8 cellular contexts compared by ENCODE assay signal in the genomic region with DNA sequence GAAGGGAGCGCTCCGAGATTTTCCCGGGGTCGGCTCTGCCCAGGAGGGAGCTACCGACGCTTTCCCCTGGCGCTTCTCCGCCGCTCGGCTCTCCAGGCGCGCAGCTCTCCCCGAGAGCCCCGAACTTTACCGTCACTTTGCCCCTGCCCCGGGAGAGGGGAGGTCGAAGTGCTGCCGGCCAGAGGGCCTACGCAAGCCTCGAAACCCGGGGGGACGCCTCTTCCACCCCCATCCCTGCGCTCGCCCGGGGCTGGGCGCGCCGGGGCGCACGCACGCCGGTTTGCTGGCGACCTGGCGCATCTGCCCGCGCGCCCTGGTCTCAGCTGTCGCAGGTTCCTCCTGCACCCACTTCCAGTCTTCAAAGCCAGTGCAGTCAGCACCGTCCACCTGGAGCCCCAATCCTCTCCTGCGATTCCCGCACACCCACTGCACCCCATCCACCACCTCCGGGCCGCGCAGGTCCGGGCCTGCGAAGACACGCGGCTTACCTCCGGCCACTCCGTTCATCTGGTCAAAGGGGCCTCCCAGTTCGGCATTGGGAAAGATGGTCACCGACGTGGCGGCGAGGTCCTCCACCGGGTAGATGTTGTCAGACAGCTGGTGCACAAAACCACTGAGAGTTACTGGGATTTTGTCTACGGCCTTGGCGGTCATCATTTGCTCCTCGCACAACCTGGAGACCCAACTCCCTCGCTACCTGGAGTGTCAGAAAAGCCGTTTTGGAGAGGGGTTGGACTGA. TPM values are rescaled to one million over a fixed set of nuclear protein-coding genes. Genes with fewer than 3 reads are reported as not detected.
A peak's percentile ranks its signal among the peaks of the same experiment; 100 is the strongest.
DNase-seq lines count a peak whose midpoint lies in the region; ATAC-seq and TF ChIP-seq lines count a peak whose summit lies in the region.

No MANE protein-coding gene starts in this region.

- H3K4me3 ChIP-seq in effector memory CD4-positive, alpha-beta T cell (ENCODE audit: insufficient read depth, low read depth, low read length, poor library complexity, severe bottlenecking) = peak overlapping the region; percentile 91
- H3K4me3 ChIP-seq in mucosa of descending colon = peak overlapping the region; percentile 92
- peak overlapping the region; percentile 11 to 87 (median 79) for H3K4me3 ChIP-seq in transverse colon

- no peaks in the 10 kb centered on the region for H3K36me3 ChIP-seq in effector memory CD4-positive, alpha-beta T cell (ENCODE audit: control insufficient read depth, insufficient read depth, low read length)
- H3K36me3 ChIP-seq in mucosa of descending colon (ENCODE audit: low read depth) (no peaks in the 10 kb centered on the region), transverse colon (no peaks in the 10 kb centered on the region)

- peaks cover 41% of the 10 kb centered on the region for H3K4me1 ChIP-seq in effector memory CD4-positive, alpha-beta T cell (ENCODE audit: control insufficient read depth, insufficient read depth, low read length, poor library complexity, severe bottlenecking)
- H3K4me1 ChIP-seq in mucosa of descending colon (ENCODE audit: low read depth) (peaks cover 27% of the 10 kb centered on the region), transverse colon (peaks cover 8 to 35% (median 31%) of the 10 kb centered on the region in 4 donors)

- peak overlapping the region; percentile 80 for H3K27ac ChIP-seq in effector memory CD4-positive, alpha-beta T cell (ENCODE audit: insufficient read depth, low read length, poor library complexity, severe bottlenecking)
- peak overlapping the region in 3 of 4 donors; percentile 89 to 94 (median 91) for H3K27ac ChIP-seq in transverse colon

- peaks cover 55% of the 10 kb centered on the region for H3K27me3 Mint-ChIP-seq in T-helper 2 cell treated with Interferon-gamma antibody and Interleukin-4, amounts not matched to agents 5 μg/mL and 100 μg/mL, for 36 hours (ENCODE audit: low read depth)

- H3K4me1 Mint-ChIP-seq in T-helper 2 cell treated with Interferon-gamma antibody and Interleukin-4, amounts not matched to agents 5 μg/mL and 100 μg/mL, for 36 hours (ENCODE audit: low read depth) = peaks cover 44% of the 10 kb centered on the region

- H3K9me3 Mint-ChIP-seq in T-helper 2 cell treated with Interferon-gamma antibody and Interleukin-4, amounts not matched to agents 5 μg/mL and 100 μg/mL, for 36 hours = no peaks in the 10 kb centered on the region

- peaks cover 28% of the 10 kb centered on the region for H3K27me3 ChIP-seq in effector memory CD4-positive, alpha-beta T cell (replicated peaks; ENCODE audit: control insufficient read depth, insufficient read depth, low read length, poor library complexity, severe bottlenecking)
- peaks cover 46% of the 10 kb centered on the region for H3K27me3 ChIP-seq in transverse colon

- no peak for ATAC-seq in mucosa of descending colon
- no peak for ATAC-seq in HG03460 (IDR thresholded peaks at IDR 0.05; ENCODE audit: unreplicated experiment)
- ATAC-seq in GM21737 (IDR thresholded peaks at IDR 0.05; ENCODE audit: unreplicated experiment) = no peak
- no peak for ATAC-seq in HG02870 (IDR thresholded peaks at IDR 0.05; ENCODE audit: unreplicated experiment)

- no peak for TF ChIP-seq CTCF in mucosa of descending colon (IDR thresholded peaks at IDR 0.05)
- no peak for TF ChIP-seq CTCF in transverse colon (IDR thresholded peaks at IDR 0.05)

- DNase-seq in EH (ENCODE audit: low read depth) (peak; percentile 7), mucosa of descending colon (peak; percentile 17 to 69 (median 48)), transverse colon (no peak)
- no peak for DNase-seq in T-helper 2 cell treated with Interferon-gamma antibody and Interleukin-4, amounts not matched to agents 5 μg/mL and 100 μg/mL, for 36 hours (ENCODE audit: low spot score)
- no peak for DNase-seq in effector memory CD4-positive, alpha-beta T cell

- in situ Hi-C loops in transverse colon (cut with MboI; ENCODE audit: low pct_ligation_motif_present in 1 of 4, low pct_unique_long_range_greater_than_20kb in 1 of 4, low sequenced_read_pairs in 3 of 4) = loop anchor here in 3 of 4 donors (10.0 to 25.0 kb wide), 2 partner anchors 221 to 347 kb away; no protein-coding TSS in a partner anchor

- intact Hi-C loops in mucosa of descending colon (cut with DNase I, micrococcal nuclease) (loop anchor here (5.0 to 10.0 kb wide), 2 partner anchors 221 to 373 kb away; no protein-coding TSS in a partner anchor), transverse colon (cut with DNase I; ENCODE audit: low total_unique reads) (loop anchor here (5.0 to 10.0 kb wide), 2 partner anchors 221 to 378 kb away; no protein-coding TSS in a partner anchor)

- H3K9me3 ChIP-seq in effector memory CD4-positive, alpha-beta T cell (ENCODE audit: control insufficient read depth, low read length) = no peaks in the 10 kb centered on the region
- H3K9me3 ChIP-seq in mucosa of descending colon (no peaks in the 10 kb centered on the region), transverse colon (no peaks in the 10 kb centered on the region)

- H3K36me3 Mint-ChIP-seq in T-helper 2 cell treated with Interferon-gamma antibody and Interleukin-4, amounts not matched to agents 5 μg/mL and 100 μg/mL, for 36 hours (ENCODE audit: low read depth) = peaks cover 22% of the 10 kb centered on the region

- H3K27ac Mint-ChIP-seq in T-helper 2 cell treated with Interferon-gamma antibody and Interleukin-4, amounts not matched to agents 5 μg/mL and 100 μg/mL, for 36 hours = peak overlapping the region; percentile 70

- no peak for TF ChIP-seq EP300 in transverse colon (IDR thresholded peaks at IDR 0.05; ENCODE audit: low read depth)

- H3K4me3 Mint-ChIP-seq in T-helper 2 cell treated with Interferon-gamma antibody and Interleukin-4, amounts not matched to agents 5 μg/mL and 100 μg/mL, for 36 hours = peak overlapping the region; percentile 89

- no peak for TF ChIP-seq POLR2A in transverse colon (IDR thresholded peaks at IDR 0.05)

- 1 to 2% methylated on average over 8 to 49 of the region's 61 CpGs for WGBS in transverse colon (ENCODE audit: low coverage in 1 of 2), 2 donors

RNA-seq across cellular contexts. Expression of a gene that starts 0.6 kb away (rescaled TPM):
- total RNA-seq in mucosa of descending colon = 1 to 10 TPM in 1 of 3 donors, under 1 TPM in 2; 0.36 to 5.5 (median 0.75) TPM
- 1 to 10 TPM in 1 of 4 donors, under 1 TPM in 1, not detected in 2; 0.82 to 1.3 TPM for total RNA-seq in transverse colon

RNA-seq across cellular contexts. Expression of a gene that starts 11.0 kb away (rescaled TPM):
- total RNA-seq in mucosa of descending colon (10 to 100 TPM; 10.1 to 16.8 (median 10.3) TPM), transverse colon (10 to 100 TPM in 3 of 4 donors, 1 to 10 TPM in 1; 9.6 to 25.4 (median 15.0) TPM)

Comparison
In these comparisons a context has a peak if more than half of its experiments do, and no peak if none do; other contexts are left out.
1. DNase-seq: peak in EH (single experiment) and mucosa of descending colon (3 of 3); none in T-helper 2 cell treated with Interferon-gamma antibody and Interleukin-4, amounts not matched to agents 5 μg/mL and 100 μg/mL, for 36 hours (single experiment), effector memory CD4-positive, alpha-beta T cell (0 of 3) and transverse colon (single experiment).
2. Peak in every context shown above with its lines, with median percentiles within 50 percentile points of each other: H3K4me3 ChIP-seq.